11 cellular contexts compared by ENCODE assay signal in the genomic region with DNA sequence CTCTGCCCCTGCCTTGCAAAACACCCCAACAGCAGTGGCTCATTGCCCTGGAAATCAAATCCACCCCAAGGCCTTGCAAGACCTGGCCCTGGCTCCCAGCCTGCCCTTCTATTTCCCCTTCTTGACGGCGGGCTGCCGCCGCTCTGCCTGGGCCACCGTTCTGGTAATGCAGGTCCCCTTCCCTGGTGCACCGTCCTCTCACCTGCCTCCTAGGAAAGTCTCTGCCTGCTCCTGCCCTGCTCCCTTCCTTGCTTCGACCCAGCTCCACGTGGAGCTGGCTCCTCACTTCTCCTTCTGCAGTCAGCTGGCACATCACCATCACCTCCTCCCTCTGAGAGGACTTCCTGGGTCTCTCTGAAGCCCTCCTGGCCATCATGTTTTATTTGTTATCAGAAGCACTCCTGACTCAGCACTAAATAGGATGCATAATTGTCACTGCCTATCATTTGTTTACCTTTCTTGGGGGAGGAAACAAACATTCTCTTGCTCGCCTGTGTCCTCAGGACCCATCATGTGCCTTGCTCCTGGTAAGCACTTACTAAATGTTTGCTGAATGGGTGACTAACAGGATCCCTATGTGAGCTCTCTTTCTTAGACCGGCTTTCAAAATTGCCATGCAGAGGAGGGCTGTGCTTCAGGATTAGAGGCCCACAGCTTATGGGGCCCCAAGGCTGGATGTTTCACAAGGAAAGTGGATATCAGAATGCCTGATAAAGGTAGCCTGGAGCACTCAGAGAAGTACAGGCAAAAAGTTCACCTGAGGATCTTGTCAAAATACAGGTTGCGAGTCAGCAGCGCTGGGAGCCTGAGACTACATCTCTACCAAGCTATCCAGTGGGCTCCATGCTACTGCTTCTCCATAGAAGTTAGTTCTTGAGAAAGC. TPM values are rescaled to one million over a fixed set of nuclear protein-coding genes. Genes with fewer than 3 reads are reported as not detected.
DNase-seq lines count a peak whose midpoint lies in the region; ATAC-seq and TF ChIP-seq lines count a peak whose summit lies in the region.
"Had no signal": no experiment of that assay in that cellular context is flagged by ENCODE, and none has a peak within 500 bp of the region (broad histone marks: within the 10 kb centered on the region; RNA-seq: fewer than 3 reads in every experiment).

No MANE protein-coding gene starts in this region.

- H3K36me3 ChIP-seq in PC-9 (ENCODE audit: low read depth) (no peaks in the 10 kb centered on the region), fibroblast of lung (ENCODE audit: control insufficient read depth, insufficient read depth, low read length) (no peaks in the 10 kb centered on the region), body of pancreas (replicated peaks in 1 of 2; ENCODE audit: insufficient read depth in 1 of 2, low read depth in 2 of 2) (no peaks in the 10 kb centered on the region)

- peaks cover 18% of the 10 kb centered on the region for H3F3A ChIP-seq in PC-9 (ENCODE audit: insufficient read depth, low read depth)

- H3K4me2 ChIP-seq in PC-9 (peak overlapping the region; percentile 29), fibroblast of lung (ENCODE audit: extremely low read depth, insufficient read depth, low read length) (no peak overlapping the region)

- TF ChIP-seq CTCF in PC-9 (conservative IDR thresholded peaks at IDR 0.05) (no peak), fibroblast of lung (conservative IDR thresholded peaks at IDR 0.05 in 1 of 2, IDR thresholded peaks at IDR 0.05 in 1 of 2; ENCODE audit: low read depth in 1 of 2, low read length in 2 of 2) (no peak), retinal pigment epithelial cell (conservative IDR thresholded peaks at IDR 0.05; ENCODE audit: low read depth, low read length) (no peak), lower leg skin (IDR thresholded peaks at IDR 0.05) (no peak), body of pancreas (IDR thresholded peaks at IDR 0.05) (no peak)

- H3K27ac ChIP-seq in PC-9 (peak overlapping the region; percentile 61), fibroblast of lung (ENCODE audit: insufficient read depth, low read length) (no peak overlapping the region), body of pancreas (no peak overlapping the region)

- 75 to 82% methylated on average over 12 of the region's 12 CpGs for WGBS in lower leg skin, 2 donors
- 71 to 84% methylated on average over 12 of the region's 12 CpGs for WGBS in body of pancreas, 2 donors

- intact Hi-C loops in PC-9 (cut with micrococcal nuclease; ENCODE audit: unreplicated experiment) (loop anchor here (10.0 kb wide), 1 partner anchor 995 kb away; no protein-coding TSS in a partner anchor), lower leg skin (cut with DNase I; ENCODE audit: low total_unique reads) (loop anchor here (5.0 kb wide), 1 partner anchor 352 kb away; a partner anchor contains a TSS), body of pancreas (cut with DNase I) (loop anchor here (5.0 kb wide), 1 partner anchor 347 kb away; no protein-coding TSS in a partner anchor)

- peak; percentile 9 for DNase-seq in NCI-H146 (lab: John Stamatoyannopoulos, UW)
- DNase-seq in NCI-H146 treated with DMSO at 0.1 percent for 48 hours (lab: John Stamatoyannopoulos, UW; ENCODE audit: unreplicated experiment) = no peak
- peak; percentile 23 to 97 for DNase-seq in PC-9
- peak; percentile 38 to 67 for DNase-seq in fibroblast of lung (ENCODE audit: low read depth in 2 of 2)
- DNase-seq in retinal pigment epithelial cell (ENCODE audit: low read depth) = peak; percentile 97
- DNase-seq in lower leg skin (ENCODE audit: low spot score in 2 of 2) = no peak
- DNase-seq in activated T-cell treated with anti-CD3 and anti-CD28 coated beads, Interleukin-2, amount 50 U/mL, for 48 hours = no peak
- no peak for DNase-seq in body of pancreas
- DNase-seq: 8988T, NCI-H1694 had no signal

- CTCF ChIA-PET in PC-9 (lab: Charles Lee) = no interaction called here

- no peaks in the 10 kb centered on the region for H4K20me1 ChIP-seq in PC-9 (ENCODE audit: insufficient read depth)
- H4K20me1 ChIP-seq in fibroblast of lung (ENCODE audit: control insufficient read depth, extremely low read depth, insufficient read depth, low read length) = no peaks in the 10 kb centered on the region

- no peak for ATAC-seq in body of pancreas

- no peaks in the 10 kb centered on the region for H3K27me3 ChIP-seq in PC-9 (ENCODE audit: insufficient read depth, low read depth)
- H3K27me3 ChIP-seq in fibroblast of lung (ENCODE audit: control insufficient read depth, insufficient read depth, low read length) = no peaks in the 10 kb centered on the region
- H3K27me3 ChIP-seq in body of pancreas = no peaks in the 10 kb centered on the region

- H3K4me1 ChIP-seq in PC-9 (replicated peaks; ENCODE audit: insufficient read depth) = peaks cover 37% of the 10 kb centered on the region
- no peaks in the 10 kb centered on the region for H3K4me1 ChIP-seq in fibroblast of lung (ENCODE audit: control insufficient read depth, extremely low read depth, insufficient read depth, low read length)
- H3K4me1 ChIP-seq in body of pancreas = peaks cover 15% of the 10 kb centered on the region

- no peak overlapping the region for H3K9ac ChIP-seq in fibroblast of lung (ENCODE audit: insufficient read depth, low read length)

- H3K4me3 ChIP-seq in PC-9 = no peak overlapping the region
- H3K4me3 ChIP-seq in fibroblast of lung (replicated peaks in 1 of 4; ENCODE audit: control extremely low read depth in 1 of 4, insufficient read depth in 1 of 4, low read depth in 3 of 4, low read length in 4 of 4) = no peak overlapping the region
- no peak overlapping the region for H3K4me3 ChIP-seq in retinal pigment epithelial cell (ENCODE audit: low read length)
- no peak overlapping the region for H3K4me3 ChIP-seq in lower leg skin (ENCODE audit: low read depth, poor library complexity, severe bottlenecking)
- no peak overlapping the region for H3K4me3 ChIP-seq in body of pancreas

- TF ChIP-seq POLR2A in lower leg skin (IDR thresholded peaks at IDR 0.05) = no peak
- no peak for TF ChIP-seq POLR2A in body of pancreas (IDR thresholded peaks at IDR 0.05)

- H2AFZ ChIP-seq in PC-9 = no peak overlapping the region
- H2AFZ ChIP-seq in fibroblast of lung (ENCODE audit: low read length) = no peak overlapping the region

- H3K79me2 ChIP-seq in PC-9 (ENCODE audit: low read depth) (no peaks in the 10 kb centered on the region), fibroblast of lung (ENCODE audit: control insufficient read depth, insufficient read depth, low read length) (no peaks in the 10 kb centered on the region)

- H3K9me2 ChIP-seq in PC-9 (ENCODE audit: insufficient read depth) = no peaks in the 10 kb centered on the region

- no peaks in the 10 kb centered on the region for H3K9me3 ChIP-seq in PC-9 (ENCODE audit: insufficient read depth, low read depth)
- no peaks in the 10 kb centered on the region for H3K9me3 ChIP-seq in fibroblast of lung (ENCODE audit: control insufficient read depth, insufficient read depth, low read depth, low read length)
- no peaks in the 10 kb centered on the region for H3K9me3 ChIP-seq in body of pancreas

- no TSS peak for BruUV-seq in PC-9 (replicated peaks; lab: Mats Ljungman, UMichigan)

- POLR2A ChIA-PET in PC-9 (lab: Charles Lee; ENCODE audit: unreplicated experiment) = interaction anchor here (0.5 to 0.7 kb wide), 3 partner anchors 270 to 1003 kb away, joined by 3 to 10 read pairs (median 4); no protein-coding TSS in a partner anchor

RNA-seq across cellular contexts. Expression of a gene that starts 19.6 kb away (rescaled TPM):
- total RNA-seq in PC-9 (2021) (not detected in 2 replicates), fibroblast of lung (not detected in 2 replicates), lower leg skin (not detected), body of pancreas (not detected)
- not detected in 2 replicates for polyA plus RNA-seq in fibroblast of lung
- not detected in 2 replicates for polyA plus RNA-seq in fibroblast of lung (2012)
- not detected in 2 replicates for polyA minus RNA-seq in fibroblast of lung (ENCODE audit: low replicate concordance)
- total RNA-seq: lung microvascular endothelial cell had no signal

Comparison
In these comparisons a context has a peak if more than half of its experiments do, and no peak if none do; other contexts are left out.
1. DNase-seq: peak in NCI-H146 (single experiment), PC-9 (2 of 2), fibroblast of lung (2 of 2) and retinal pigment epithelial cell (single experiment); none in NCI-H146 treated with DMSO at 0.1 percent for 48 hours (single experiment), lower leg skin (0 of 2), activated T-cell treated with anti-CD3 and anti-CD28 coated beads, Interleukin-2, amount 50 U/mL, for 48 hours (0 of 2) and body of pancreas (0 of 4).